ENCODE assay signal across 1 cellular context in the genomic region with DNA sequence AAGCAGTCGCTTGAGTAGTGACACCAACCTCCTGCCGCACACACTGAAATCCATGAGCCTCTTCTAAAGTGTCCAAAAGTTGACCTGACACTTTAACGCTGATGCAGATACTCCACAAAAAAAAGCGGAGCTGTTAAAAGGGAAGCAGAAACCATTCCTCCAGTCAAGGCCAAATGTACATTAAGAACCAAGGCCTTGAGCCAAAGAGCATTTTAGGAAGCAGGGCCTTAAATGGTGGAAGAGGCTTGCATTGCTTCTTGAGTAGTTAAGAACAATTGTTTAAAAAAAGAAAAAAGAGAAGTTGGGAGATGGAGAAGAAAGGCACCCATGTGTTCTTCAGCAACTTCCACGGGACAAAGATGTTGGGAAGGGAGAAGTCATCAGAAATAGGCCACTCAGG.
TF ChIP-seq lines count a peak whose summit lies in the region.

No MANE protein-coding gene starts in this region.

TF ChIP-seq in GM12878, 131 proteins besides CTCF, POLR2A, EP300 and RAD21:
- TF ChIP-seq TCF3 (IDR thresholded peaks at IDR 0.05; ENCODE audit: borderline replicate concordance, insufficient read depth, low read depth, low read length), result no peak
- no peak for TF ChIP-seq POLR2AphosphoS2 (IDR thresholded peaks at IDR 0.05; ENCODE audit: low read depth, low read length)
- no peak for TF ChIP-seq CEBPB (IDR thresholded peaks at IDR 0.05; ENCODE audit: borderline replicate concordance in 1 of 2, low read depth in 2 of 2, low read length in 2 of 2)
- TF ChIP-seq CHD4 (IDR thresholded peaks at IDR 0.05), result no peak
- TF ChIP-seq CUX1 (IDR thresholded peaks at IDR 0.05; ENCODE audit: insufficient replicate concordance, low read depth, low read length), result no peak
- TF ChIP-seq CHD1 (IDR thresholded peaks at IDR 0.05; ENCODE audit: low read depth, low read length), result no peak
- no peak for TF ChIP-seq RAD51 (IDR thresholded peaks at IDR 0.05)
- no peak for TF ChIP-seq ZSCAN29 (IDR thresholded peaks at IDR 0.05)
- TF ChIP-seq, protein P1, sequence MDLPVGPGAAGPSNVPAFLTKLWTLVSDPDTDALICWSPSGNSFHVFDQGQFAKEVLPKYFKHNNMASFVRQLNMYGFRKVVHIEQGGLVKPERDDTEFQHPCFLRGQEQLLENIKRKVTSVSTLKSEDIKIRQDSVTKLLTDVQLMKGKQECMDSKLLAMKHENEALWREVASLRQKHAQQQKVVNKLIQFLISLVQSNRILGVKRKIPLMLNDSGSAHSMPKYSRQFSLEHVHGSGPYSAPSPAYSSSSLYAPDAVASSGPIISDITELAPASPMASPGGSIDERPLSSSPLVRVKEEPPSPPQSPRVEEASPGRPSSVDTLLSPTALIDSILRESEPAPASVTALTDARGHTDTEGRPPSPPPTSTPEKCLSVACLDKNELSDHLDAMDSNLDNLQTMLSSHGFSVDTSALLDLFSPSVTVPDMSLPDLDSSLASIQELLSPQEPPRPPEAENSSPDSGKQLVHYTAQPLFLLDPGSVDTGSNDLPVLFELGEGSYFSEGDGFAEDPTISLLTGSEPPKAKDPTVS (IDR thresholded peaks at IDR 0.05; ENCODE audit: low read depth, low read length), result no peak
- TF ChIP-seq RBBP5 (conservative IDR thresholded peaks at IDR 0.05), result no peak
- TF ChIP-seq FOXM1 (IDR thresholded peaks at IDR 0.05; ENCODE audit: low read depth, low read length), result no peak
- TF ChIP-seq, protein P2, sequence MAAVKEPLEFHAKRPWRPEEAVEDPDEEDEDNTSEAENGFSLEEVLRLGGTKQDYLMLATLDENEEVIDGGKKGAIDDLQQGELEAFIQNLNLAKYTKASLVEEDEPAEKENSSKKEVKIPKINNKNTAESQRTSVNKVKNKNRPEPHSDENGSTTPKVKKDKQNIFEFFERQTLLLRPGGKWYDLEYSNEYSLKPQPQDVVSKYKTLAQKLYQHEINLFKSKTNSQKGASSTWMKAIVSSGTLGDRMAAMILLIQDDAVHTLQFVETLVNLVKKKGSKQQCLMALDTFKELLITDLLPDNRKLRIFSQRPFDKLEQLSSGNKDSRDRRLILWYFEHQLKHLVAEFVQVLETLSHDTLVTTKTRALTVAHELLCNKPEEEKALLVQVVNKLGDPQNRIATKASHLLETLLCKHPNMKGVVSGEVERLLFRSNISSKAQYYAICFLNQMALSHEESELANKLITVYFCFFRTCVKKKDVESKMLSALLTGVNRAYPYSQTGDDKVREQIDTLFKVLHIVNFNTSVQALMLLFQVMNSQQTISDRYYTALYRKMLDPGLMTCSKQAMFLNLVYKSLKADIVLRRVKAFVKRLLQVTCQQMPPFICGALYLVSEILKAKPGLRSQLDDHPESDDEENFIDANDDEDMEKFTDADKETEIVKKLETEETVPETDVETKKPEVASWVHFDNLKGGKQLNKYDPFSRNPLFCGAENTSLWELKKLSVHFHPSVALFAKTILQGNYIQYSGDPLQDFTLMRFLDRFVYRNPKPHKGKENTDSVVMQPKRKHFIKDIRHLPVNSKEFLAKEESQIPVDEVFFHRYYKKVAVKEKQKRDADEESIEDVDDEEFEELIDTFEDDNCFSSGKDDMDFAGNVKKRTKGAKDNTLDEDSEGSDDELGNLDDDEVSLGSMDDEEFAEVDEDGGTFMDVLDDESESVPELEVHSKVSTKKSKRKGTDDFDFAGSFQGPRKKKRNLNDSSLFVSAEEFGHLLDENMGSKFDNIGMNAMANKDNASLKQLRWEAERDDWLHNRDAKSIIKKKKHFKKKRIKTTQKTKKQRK (IDR thresholded peaks at IDR 0.05; ENCODE audit: low read depth, low read length), result no peak
